Comparison of ENCODE assay signal across 8 cellular contexts in genomic region chr1:120131611-120132399, GRCh38. TPM values are rescaled to one million over a fixed set of nuclear protein-coding genes. Genes with fewer than 3 reads are reported as not detected.
DNase-seq lines count a peak whose midpoint lies in the region; ATAC-seq and TF ChIP-seq lines count a peak whose summit lies in the region.
"Not testable (repeated sequence)": the region's sequence is repeated elsewhere in the genome, so short reads cannot be mapped to it uniquely, and the experiment has no call there.

No MANE protein-coding gene starts in this region.

- H3K4me1 Mint-ChIP-seq in glutamatergic neuron (ENCODE audit: low read depth, unreplicated experiment) = not testable (repeated sequence)

- H3K4me2 ChIP-seq in PC-3 (ENCODE audit: low read length) = not testable (repeated sequence)

- not testable (repeated sequence) for TF ChIP-seq CTCF in PC-3 (conservative IDR thresholded peaks at IDR 0.05; ENCODE audit: low read depth, low read length); adrenal gland (IDR thresholded peaks at IDR 0.05); glutamatergic neuron (IDR thresholded peaks at IDR 0.05; ENCODE audit: partially characterized antibody, unreplicated experiment); stomach (IDR thresholded peaks at IDR 0.05)

- 30 to 53% (median 42%) methylated on average over 3 to 9 of the region's 10 CpGs for WGBS in adrenal gland, 4 donors
- 10 to 36% (median 27%) methylated on average over 2 to 8 of the region's 10 CpGs for WGBS in stomach, 5 donors

- intact Hi-C loops in PC-3 (cut with micrococcal nuclease); adrenal gland (cut with DNase I); stomach (cut with DNase I; ENCODE audit: low total_unique reads): not testable (repeated sequence)

- not testable (repeated sequence) for H3K4me3 ChIP-seq in PC-3 (ENCODE audit: low read length); adrenal gland; stomach

- not testable (repeated sequence) for H3K27me3 Mint-ChIP-seq in glutamatergic neuron (ENCODE audit: unreplicated experiment)

- not testable (repeated sequence) for H2AFZ ChIP-seq in PC-3 (ENCODE audit: low read length)

- not testable (repeated sequence) for H3K4me1 ChIP-seq in PC-3 (ENCODE audit: insufficient read depth, low read length); adrenal gland (replicated peaks in 1 of 2); stomach

- DNase-seq in Caki2 (ENCODE audit: low read depth) (peak; percentile 21), PC-3 (peak; percentile 27), adrenal gland (peak; percentile 38 to 68 (median 47)), glutamatergic neuron (peak; percentile 12), mucosa of gallbladder (ENCODE audit: low spot score) (peak; percentile 86), stomach (peak; percentile 27)

- H3K9me2 ChIP-seq in PC-3 (replicated peaks; ENCODE audit: low read length) = not testable (repeated sequence)

- H3K27ac ChIP-seq in PC-3 (ENCODE audit: low read length); adrenal gland: not testable (repeated sequence)
- peak overlapping the region in 3 of 5 donors; percentile 25 to 58 (median 53) for H3K27ac ChIP-seq in stomach

- H3K36me3 Mint-ChIP-seq in glutamatergic neuron (ENCODE audit: unreplicated experiment) = not testable (repeated sequence)

- H3K36me3 ChIP-seq in PC-3 (ENCODE audit: low read depth, low read length); adrenal gland (replicated peaks in 1 of 2); stomach: not testable (repeated sequence)

- not testable (repeated sequence) for H3K4me3 Mint-ChIP-seq in glutamatergic neuron (ENCODE audit: unreplicated experiment)

- H3K9me3 ChIP-seq in PC-3 (ENCODE audit: low read length); adrenal gland (replicated peaks in 1 of 3); stomach: not testable (repeated sequence)

- in situ Hi-C loops in Caki2 (cut with HindIII; ENCODE audit: low pct_unique_long_range_greater_than_20kb, low sequenced_read_pairs) = not testable (repeated sequence)

- not testable (repeated sequence) for TF ChIP-seq POLR2A in adrenal gland (IDR thresholded peaks at IDR 0.05); stomach (IDR thresholded peaks at IDR 0.05)

- H3K79me2 ChIP-seq in PC-3 (ENCODE audit: low read length) = not testable (repeated sequence)

- H3F3A ChIP-seq in PC-3 (ENCODE audit: low read length, unreplicated experiment) = not testable (repeated sequence)

- not testable (repeated sequence) for H4K20me1 ChIP-seq in PC-3 (ENCODE audit: low read length)

- ATAC-seq in GM21423 (IDR thresholded peaks at IDR 0.05; ENCODE audit: unreplicated experiment) (peak; percentile 83), HG03135 (IDR thresholded peaks at IDR 0.05; ENCODE audit: unreplicated experiment) (peak; percentile 68), PC-3 (peak; percentile 81)

- BruUV-seq in PC-3 (replicated peaks; lab: Mats Ljungman, UMichigan) = not testable (repeated sequence)

- TF ChIP-seq EP300 in stomach (IDR thresholded peaks at IDR 0.05) = not testable (repeated sequence)

- POLR2A ChIA-PET in PC-3 (lab: Charles Lee; ENCODE audit: unreplicated experiment) = not testable (repeated sequence)

- CTCF ChIA-PET in PC-3 (lab: Charles Lee) = not testable (repeated sequence)

- H3K9me3 Mint-ChIP-seq in glutamatergic neuron (ENCODE audit: unreplicated experiment) = not testable (repeated sequence)

- not testable (repeated sequence) for H3K27ac Mint-ChIP-seq in glutamatergic neuron (ENCODE audit: unreplicated experiment)

- H3K27me3 ChIP-seq in PC-3 (ENCODE audit: low read length); adrenal gland; stomach: not testable (repeated sequence)

- H3K9ac ChIP-seq in PC-3 (ENCODE audit: low read length) = not testable (repeated sequence)

RNA-seq across cellular contexts. Expression of gene SEC22B, which starts 44.5 kb away (rescaled TPM):
- total RNA-seq in Caki2 (2014; rRNA removed; shearing (Covaris generic); ENCODE audit: low replicate concordance) = 8.1 and 8.3 TPM in 2 replicates
- total RNA-seq in PC-3 (2014; rRNA removed) (14.5 and 16.4 TPM in 2 replicates), adrenal gland (10 to 100 TPM; 22.5 to 44.8 (median 31.8) TPM), glutamatergic neuron (ENCODE audit: unreplicated experiment) (28.4 TPM), mucosa of gallbladder (28.8 TPM), stomach (10 to 100 TPM in 4 of 5 donors, 1 to 10 TPM in 1; 1.7 to 82.4 (median 22.3) TPM)
- polyA plus RNA-seq in adrenal gland (10 to 100 TPM; 18.0 to 59.8 (median 25.7) TPM), stomach (10 to 100 TPM; 11.4 to 18.9 (median 17.2) TPM)

Comparison
In these comparisons a context has a peak if more than half of its experiments do, and no peak if none do; other contexts are left out.
1. DNase-seq: peak in every context shown above with its lines; median percentile 86 in mucosa of gallbladder; 47 in adrenal gland; 27 in PC-3; 27 in stomach; 21 in Caki2; 12 in glutamatergic neuron.